ENCODE assay signal across 17 cellular contexts in genomic region chr3:126284258-126284904, GRCh38.
DNase-seq lines count a peak whose midpoint lies in the region; ATAC-seq and TF ChIP-seq lines count a peak whose summit lies in the region.
"Had no signal": no experiment of that assay in that cellular context is flagged by ENCODE, and none has a peak within 500 bp of the region (broad histone marks: within the 10 kb centered on the region; RNA-seq: fewer than 3 reads in every experiment).

No MANE protein-coding gene starts in this region.

- H3K27me3 ChIP-seq in psoas muscle (ENCODE audit: insufficient read depth in 3 of 3, low read length in 2 of 3), result no peaks in the 10 kb centered on the region
- H3K27me3 ChIP-seq: thyroid gland had no signal

- peaks cover 0 to 4% of the 10 kb centered on the region in 2 donors for H3K9me3 Mint-ChIP-seq in stimulated activated naive B cell treated with anti-CD40 and anti-IgM and Interleukin-4, amounts not matched to agents 10 μg/mL and 1 μg/mL and 100 μg/mL, for 72 hours

- 84 to 94% (median 84%) methylated on average over 9 of the region's 9 CpGs for WGBS in psoas muscle, 3 donors

- CTCF ChIA-PET in HEK293 (lab: Yijun Ruan, JAX), result interaction anchor here (1.3 kb wide), 1 partner anchor 38 kb away, joined by 4 read pairs; no protein-coding TSS in a partner anchor

- H3K27ac ChIP-seq in HEK293 (ENCODE audit: extremely low read depth, low read depth, low read length), result no peak overlapping the region
- H3K27ac ChIP-seq in SK-N-MC, result peak overlapping the region; percentile 99
- H3K27ac ChIP-seq in psoas muscle, result no peak overlapping the region
- H3K27ac ChIP-seq: parathyroid adenoma, Peyer's patch, thyroid gland had no signal

- peaks cover 3 to 9% of the 10 kb centered on the region in 2 donors for H3K4me1 Mint-ChIP-seq in stimulated activated naive B cell treated with anti-CD40 and anti-IgM and Interleukin-4, amounts not matched to agents 10 μg/mL and 1 μg/mL and 100 μg/mL, for 72 hours

- H3K4me3 ChIP-seq in HEK293 (ENCODE audit: low read depth, low read length) (no peak overlapping the region), SK-N-MC (no peak overlapping the region), fibroblast of villous mesenchyme (ENCODE audit: low read depth, low read length) (no peak overlapping the region), psoas muscle (no peak overlapping the region)
- H3K4me3 ChIP-seq: Peyer's patch, thyroid gland had no signal

- POLR2A ChIA-PET in HEK293 (lab: Yijun Ruan, JAX), result no interaction called here

- H3K4me3 Mint-ChIP-seq in stimulated activated naive B cell treated with anti-CD40 and anti-IgM and Interleukin-4, amounts not matched to agents 10 μg/mL and 1 μg/mL and 100 μg/mL, for 72 hours, result no peak overlapping the region
- H3K4me3 Mint-ChIP-seq: B cell had no signal

- H3K9me3 ChIP-seq in HEK293 (ENCODE audit: control insufficient read depth, insufficient read depth, low read depth, low read length) (no peaks in the 10 kb centered on the region), SK-N-MC (ENCODE audit: low read depth, low read length) (peaks cover 16% of the 10 kb centered on the region; the same call in 1 of the 2 replicates), psoas muscle (no peaks in the 10 kb centered on the region)
- H3K9me3 ChIP-seq: Peyer's patch, thyroid gland had no signal

- no peaks in the 10 kb centered on the region for H3K4me1 ChIP-seq in HEK293 (ENCODE audit: control insufficient read depth, insufficient read depth, low read length)
- peaks cover 13% of the 10 kb centered on the region for H3K4me1 ChIP-seq in psoas muscle

- H3K27ac Mint-ChIP-seq in stimulated activated naive B cell treated with anti-CD40 and anti-IgM and Interleukin-4, amounts not matched to agents 10 μg/mL and 1 μg/mL and 100 μg/mL, for 72 hours, result no peak overlapping the region
- H3K27ac Mint-ChIP-seq: B cell had no signal

- H3K36me3 Mint-ChIP-seq in stimulated activated naive B cell treated with anti-CD40 and anti-IgM and Interleukin-4, amounts not matched to agents 10 μg/mL and 1 μg/mL and 100 μg/mL, for 72 hours, result no peaks in the 10 kb centered on the region

- DNase-seq in A172 (ENCODE audit: low spot score), result peak; percentile 81
- no peak for DNase-seq in SK-N-MC (ENCODE audit: low read depth, low spot score)
- peak; percentile 16 for DNase-seq in fibroblast of villous mesenchyme (ENCODE audit: low read depth)
- no peak for DNase-seq in stimulated activated naive B cell treated with anti-CD40 and anti-IgM and Interleukin-4, amounts not matched to agents 10 μg/mL and 1 μg/mL and 100 μg/mL, for 72 hours
- DNase-seq in stimulated activated CD4-positive, alpha-beta T cell treated with anti-CD3 and anti-CD28 coated beads, Interleukin-12 subunit alpha, Interleukin-12 subunit beta, amount 100 ng/mL, for 4 hours, result no peak
- no peak for DNase-seq in psoas muscle
- DNase-seq: activated CD4-positive, alpha-beta T cell treated with anti-CD3 and anti-CD28 coated beads for 4 hours; effector memory CD4-positive, alpha-beta T cell; NCI-H1105 treated with DMSO at 0.1 percent for 48 hours; NCI-H446 treated with DMSO at 0.1 percent for 48 hours; Peyer's patch; T-helper 2 cell; thyroid gland had no signal

- H3K36me3 ChIP-seq in HEK293 (ENCODE audit: control insufficient read depth in 2 of 2, insufficient read depth in 1 of 2, low read length in 2 of 2) (no peaks in the 10 kb centered on the region), SK-N-MC (ENCODE audit: insufficient read depth, low read length) (peaks cover 10% of the 10 kb centered on the region; the same call in 1 of the 2 replicates), psoas muscle (ENCODE audit: insufficient read depth in 1 of 2, low read depth in 1 of 2) (no peaks in the 10 kb centered on the region)
- H3K36me3 ChIP-seq: Peyer's patch, thyroid gland had no signal

- no peak overlapping the region for H3K9ac ChIP-seq in SK-N-MC (ENCODE audit: insufficient read length)
- H3K9ac ChIP-seq: parathyroid adenoma had no signal

- peaks cover 28 to 36% of the 10 kb centered on the region in 2 donors for H3K27me3 Mint-ChIP-seq in stimulated activated naive B cell treated with anti-CD40 and anti-IgM and Interleukin-4, amounts not matched to agents 10 μg/mL and 1 μg/mL and 100 μg/mL, for 72 hours

- intact Hi-C loops in psoas muscle (cut with DNase I), result no loop called here

- ATAC-seq in HG02852 (IDR thresholded peaks at IDR 0.05; ENCODE audit: unreplicated experiment) (no peak), psoas muscle (no peak)
- ATAC-seq in stimulated activated naive B cell treated with anti-CD40 and anti-IgM and Interleukin-4, amounts not matched to agents 10 μg/mL and 1 μg/mL and 100 μg/mL, for 72 hours (replicated peaks), result no peak

- no peak for TF ChIP-seq CTCF in HEK293 (tag by site-specific recombination; IDR thresholded peaks at IDR 0.05)
- no peak for TF ChIP-seq CTCF in fibroblast of villous mesenchyme (IDR thresholded peaks at IDR 0.05; ENCODE audit: insufficient read depth, low read depth, low read length)
- no peak for TF ChIP-seq CTCF in psoas muscle (IDR thresholded peaks at IDR 0.05)

TF ChIP-seq in HEK293, 187 proteins besides CTCF, POLR2A, EP300 and RAD21:
- TF ChIP-seq ZNF701 (tag by site-specific recombination; IDR thresholded peaks at IDR 0.05), result no peak
- TF ChIP-seq GLI2 (tag by site-specific recombination; IDR thresholded peaks at IDR 0.05; ENCODE audit: borderline replicate concordance, low read depth), result no peak
- no peak for TF ChIP-seq KLF7 (tag by site-specific recombination; IDR thresholded peaks at IDR 0.05; ENCODE audit: borderline replicate concordance)
- TF ChIP-seq ZBTB21 (tag by site-specific recombination; IDR thresholded peaks at IDR 0.05), result peak; percentile 18; the same call in 1 of the 2 replicates
- peak; percentile 27; the same call in 1 of the 2 replicates for TF ChIP-seq ZNF600 (tag by site-specific recombination; IDR thresholded peaks at IDR 0.05)

Comparison
In these comparisons a context has a peak if more than half of its experiments do, and no peak if none do; other contexts are left out.
1. DNase-seq: peak in A172 (single experiment) and fibroblast of villous mesenchyme (single experiment); none in SK-N-MC (single experiment), stimulated activated naive B cell treated with anti-CD40 and anti-IgM and Interleukin-4, amounts not matched to agents 10 μg/mL and 1 μg/mL and 100 μg/mL, for 72 hours (single experiment), stimulated activated CD4-positive, alpha-beta T cell treated with anti-CD3 and anti-CD28 coated beads, Interleukin-12 subunit alpha, Interleukin-12 subunit beta, amount 100 ng/mL, for 4 hours (single experiment) and psoas muscle (0 of 2).